ENCODE assay signal across 8 cellular contexts in the genomic region with DNA sequence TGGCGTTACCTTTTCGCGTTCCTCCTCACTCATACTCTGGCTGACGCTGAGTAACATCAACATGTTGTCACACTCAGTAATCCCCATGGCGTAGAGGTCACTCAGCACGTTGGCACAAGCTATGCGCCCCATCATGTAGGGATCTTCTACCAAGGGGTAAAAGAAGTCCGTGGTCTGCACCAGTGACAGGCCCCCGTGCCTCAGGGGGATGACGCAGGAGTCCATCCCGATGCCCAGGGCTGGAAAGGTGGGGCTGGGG. TPM values are rescaled to one million over a fixed set of nuclear protein-coding genes. Genes with fewer than 3 reads are reported as not detected.
A peak's percentile ranks its signal among the peaks of the same experiment; 100 is the strongest.
DNase-seq lines count a peak whose midpoint lies in the region; ATAC-seq and TF ChIP-seq lines count a peak whose summit lies in the region.

No MANE protein-coding gene starts in this region.

- no peaks in the 10 kb centered on the region for H3K9me3 ChIP-seq in neural progenitor cell (ENCODE audit: low read depth)

- no peak overlapping the region for H3K9ac ChIP-seq in neural progenitor cell

- H3K4me2 ChIP-seq in neural progenitor cell = peak overlapping the region; percentile 87

- H3K27me3 ChIP-seq in HL-60 (ENCODE audit: insufficient read depth, poor library complexity, severe bottlenecking) = no peaks in the 10 kb centered on the region
- no peaks in the 10 kb centered on the region for H3K27me3 ChIP-seq in neural progenitor cell

- H3F3A ChIP-seq in neural progenitor cell (ENCODE audit: low read depth) = peaks cover 11% of the 10 kb centered on the region

- H3K36me3 Mint-ChIP-seq in Calu3 (ENCODE audit: insufficient read depth, unreplicated experiment) = peaks cover 58% of the 10 kb centered on the region
- H3K36me3 Mint-ChIP-seq in neural progenitor cell = peaks cover 16% of the 10 kb centered on the region

- peaks cover 2% of the 10 kb centered on the region for H3K9me3 Mint-ChIP-seq in Calu3 (ENCODE audit: low read depth, unreplicated experiment)
- peaks cover 5% of the 10 kb centered on the region for H3K9me3 Mint-ChIP-seq in neural progenitor cell

- peaks cover 7% of the 10 kb centered on the region for H3K4me1 ChIP-seq in neural progenitor cell

- H3K27me3 Mint-ChIP-seq in Calu3 (ENCODE audit: unreplicated experiment) (no peaks in the 10 kb centered on the region), neural progenitor cell (ENCODE audit: insufficient read depth, low read depth) (peaks cover 7% of the 10 kb centered on the region)

- DNase-seq in Calu3 (no peak), HL-60 (ENCODE audit: low read depth in 1 of 2, low spot score in 1 of 2) (no peak), coronary artery (ENCODE audit: low spot score) (no peak), neural progenitor cell (ENCODE audit: low spot score) (no peak), RPMI8226 (no peak), NCI-H1417 (lab: John Stamatoyannopoulos, UW) (no peak)

- H3K4me1 Mint-ChIP-seq in Calu3 (ENCODE audit: low read depth, unreplicated experiment) = peaks cover 53% of the 10 kb centered on the region
- peaks cover 24% of the 10 kb centered on the region for H3K4me1 Mint-ChIP-seq in neural progenitor cell

- ATAC-seq in GM19324 (IDR thresholded peaks at IDR 0.05; ENCODE audit: low FRiP score, unreplicated experiment) (no peak), GM21390 (IDR thresholded peaks at IDR 0.05; ENCODE audit: unreplicated experiment) (no peak)

- H3K27ac Mint-ChIP-seq in Calu3 (ENCODE audit: unreplicated experiment) (peak overlapping the region; percentile 62), neural progenitor cell (no peak overlapping the region)

- H3K4me3 Mint-ChIP-seq in Calu3 (ENCODE audit: low read depth, unreplicated experiment) (peak overlapping the region; percentile 76), neural progenitor cell (peak overlapping the region; percentile 82)

- no peaks in the 10 kb centered on the region for H4K20me1 ChIP-seq in neural progenitor cell (ENCODE audit: low read depth)

- H2AFZ ChIP-seq in neural progenitor cell (replicated peaks) = peak overlapping the region; percentile 90

- CTCF ChIA-PET in Calu3 (lab: Charles Lee) = interaction anchor here (0.8 to 1.0 kb wide), 2 partner anchors 15 to 91 kb away, joined by 3 to 4 read pairs; partner anchors contain the start of gene DCTPP1

- peaks cover 13% of the 10 kb centered on the region for H3K79me2 ChIP-seq in neural progenitor cell (ENCODE audit: low read depth)

- H3K36me3 ChIP-seq in neural progenitor cell = no peaks in the 10 kb centered on the region

- TF ChIP-seq CTCF in Calu3 (IDR thresholded peaks at IDR 0.05; ENCODE audit: unreplicated experiment) (no peak), HL-60 (IDR thresholded peaks at IDR 0.05; ENCODE audit: insufficient read depth, low read length) (no peak), coronary artery (IDR thresholded peaks at IDR 0.05) (no peak), neural progenitor cell (IDR thresholded peaks at IDR 0.05) (no peak)

- intact Hi-C loops in Calu3 (cut with micrococcal nuclease; ENCODE audit: unreplicated experiment) = loop anchor here (2.0 to 5.0 kb wide), 2 partner anchors 14 to 82 kb away; partner anchors contain the start of genes DCTPP1 and ZNF768

- H3K4me3 ChIP-seq in HL-60 (replicated peaks; ENCODE audit: insufficient read depth, low read length) (peak overlapping the region; percentile 64), coronary artery (peak overlapping the region; percentile 80), neural progenitor cell (peak overlapping the region; percentile 82)

- no TSS peak for BruUV-seq in Calu3 (replicated peaks; lab: Mats Ljungman, UMichigan)

- H3K27ac ChIP-seq in HL-60 (replicated peaks) (peak overlapping the region; percentile 97), coronary artery (peak overlapping the region; percentile 89 to 95), neural progenitor cell (no peak overlapping the region)

RNA-seq across cellular contexts. Expression of gene SEPHS2, which starts 0.6 kb away (rescaled TPM):
- total RNA-seq in Calu3 (2022) = 85.0 and 109 TPM in 2 replicates
- total RNA-seq in neural progenitor cell (ENCODE audit: low replicate concordance) = 9.0 and 13.9 TPM in 2 replicates

RNA-seq across cellular contexts. Expression of gene DCTPP1, which starts 15.2 kb away (rescaled TPM):
- total RNA-seq in Calu3 (2022) = 120 and 124 TPM in 2 replicates
- total RNA-seq in neural progenitor cell (ENCODE audit: low replicate concordance) = 30.4 and 47.9 TPM in 2 replicates

RNA-seq across cellular contexts. Expression of gene ITGAL, which starts 27.5 kb away (rescaled TPM):
- total RNA-seq in Calu3 (2022) (not detected in 2 replicates), neural progenitor cell (ENCODE audit: low replicate concordance) (not detected in 2 replicates)

RNA-seq across cellular contexts. Expression of gene ZNF771, which starts 37.7 kb away (rescaled TPM):
- total RNA-seq in Calu3 (2022) = 11.3 and 12.2 TPM in 2 replicates
- 6.0 and 17.7 TPM in 2 replicates for total RNA-seq in neural progenitor cell (ENCODE audit: low replicate concordance)

RNA-seq across cellular contexts. Expression of gene ZNF48, which starts 49.9 kb away (rescaled TPM):
- total RNA-seq in Calu3 (2022) = 21.2 and 24.8 TPM in 2 replicates
- total RNA-seq in neural progenitor cell (ENCODE audit: low replicate concordance) = 39.3 and 41.8 TPM in 2 replicates
